ENCODE assay signal across 8 cellular contexts in the genomic region with DNA sequence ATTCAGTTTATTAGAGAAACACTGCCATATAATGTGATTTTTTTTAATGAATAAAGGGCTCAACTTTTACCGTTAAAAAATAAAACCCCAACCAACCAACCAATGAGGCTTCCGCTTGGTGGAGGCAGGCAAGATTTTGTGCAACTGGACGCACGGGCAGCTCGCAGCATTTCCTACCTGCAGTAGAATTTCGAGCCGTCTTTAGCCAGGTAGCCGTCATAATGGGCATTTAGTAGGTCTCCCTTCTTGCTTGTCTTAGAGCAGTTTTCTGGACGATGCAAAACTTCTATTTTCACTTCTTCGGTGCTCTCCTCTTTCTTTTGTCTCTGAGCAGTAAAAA. TPM values are rescaled to one million over a fixed set of nuclear protein-coding genes. Genes with fewer than 3 reads are reported as not detected.
DNase-seq lines count a peak whose midpoint lies in the region; ATAC-seq and TF ChIP-seq lines count a peak whose summit lies in the region.

No MANE protein-coding gene starts in this region.

- H3K9me3 Mint-ChIP-seq in CD8-positive, alpha-beta T cell = no peaks in the 10 kb centered on the region
- no peaks in the 10 kb centered on the region for H3K9me3 Mint-ChIP-seq in progenitor cell of endocrine pancreas (ENCODE audit: low read depth)

- no peak for TF ChIP-seq CTCF in CD8-positive, alpha-beta T cell (IDR thresholded peaks at IDR 0.05)
- TF ChIP-seq CTCF in progenitor cell of endocrine pancreas (IDR thresholded peaks at IDR 0.05; ENCODE audit: unreplicated experiment) = no peak

- DNase-seq in CD8-positive, alpha-beta T cell = peak in 1 of 7 experiments; percentile 1
- DNase-seq in SJSA1 (ENCODE audit: low read depth in 1 of 2, low spot score in 2 of 2) = no peak
- peak; percentile 13 for DNase-seq in fibroblast of gingiva (ENCODE audit: low read depth)
- no peak for DNase-seq in progenitor cell of endocrine pancreas (ENCODE audit: low spot score, unreplicated experiment)
- no peak for DNase-seq in iPS-NIHi7 (ENCODE audit: extremely low spot score)
- DNase-seq in retina = no peak

- no peaks in the 10 kb centered on the region for H3K27me3 Mint-ChIP-seq in CD8-positive, alpha-beta T cell (ENCODE audit: low read depth)
- no peaks in the 10 kb centered on the region for H3K27me3 Mint-ChIP-seq in progenitor cell of endocrine pancreas

- peak overlapping the region; percentile 99 for H3K27ac Mint-ChIP-seq in CD8-positive, alpha-beta T cell
- peak overlapping the region; percentile 99 for H3K27ac Mint-ChIP-seq in progenitor cell of endocrine pancreas

- H3K4me1 Mint-ChIP-seq in CD8-positive, alpha-beta T cell (ENCODE audit: low read depth) = peaks cover 48% of the 10 kb centered on the region
- H3K4me1 Mint-ChIP-seq in progenitor cell of endocrine pancreas (ENCODE audit: low read depth) = peaks cover 19% of the 10 kb centered on the region

- peak overlapping the region; percentile 88 for H3K4me3 ChIP-seq in CD8-positive, alpha-beta T cell (ENCODE audit: low read depth, low read length)
- peak overlapping the region; percentile 51 for H3K4me3 ChIP-seq in SJSA1

- no peaks in the 10 kb centered on the region for H3K9me3 ChIP-seq in CD8-positive, alpha-beta T cell (ENCODE audit: low read length)
- H3K9me3 ChIP-seq in SJSA1 (replicated peaks) = no peaks in the 10 kb centered on the region

- intact Hi-C loops in CD8-positive, alpha-beta T cell (cut with DNase I, micrococcal nuclease) = loop anchor here (1.0 to 10.0 kb wide), 5 partner anchors 27 to 1527 kb away; a partner anchor contains a TSS

- CTCF ChIA-PET in CD8-positive, alpha-beta T cell (lab: Charles Lee) = no interaction called here

- peak; percentile 1 for ATAC-seq in CD8-positive, alpha-beta T cell
- peak; percentile 3 for ATAC-seq in GM21528 (IDR thresholded peaks at IDR 0.05; ENCODE audit: low FRiP score, unreplicated experiment)
- ATAC-seq in GM18868 (IDR thresholded peaks at IDR 0.05; ENCODE audit: unreplicated experiment) = no peak

- POLR2A ChIA-PET in CD8-positive, alpha-beta T cell (lab: Charles Lee) = interaction anchor here (3.4 kb wide), 1 partner anchor 28 kb away, joined by 32 read pairs; a partner anchor contains a TSS

- peak overlapping the region; percentile 98 for H3K4me3 Mint-ChIP-seq in CD8-positive, alpha-beta T cell
- peak overlapping the region; percentile 88 for H3K4me3 Mint-ChIP-seq in progenitor cell of endocrine pancreas (ENCODE audit: low read depth)

- H3K36me3 ChIP-seq in CD8-positive, alpha-beta T cell (ENCODE audit: insufficient read depth, low read length) = no peaks in the 10 kb centered on the region
- H3K36me3 ChIP-seq in SJSA1 = no peaks in the 10 kb centered on the region

- H3K4me1 ChIP-seq in CD8-positive, alpha-beta T cell (ENCODE audit: insufficient read depth, low read length) = peaks cover 39% of the 10 kb centered on the region
- peaks cover 7% of the 10 kb centered on the region; the same call in 1 of the 2 replicates for H3K4me1 ChIP-seq in SJSA1 (replicated peaks)

- H3K36me3 Mint-ChIP-seq in CD8-positive, alpha-beta T cell = peaks cover 9% of the 10 kb centered on the region
- no peaks in the 10 kb centered on the region for H3K36me3 Mint-ChIP-seq in progenitor cell of endocrine pancreas (ENCODE audit: insufficient read depth)

- peak overlapping the region; percentile 93 for H3K27ac ChIP-seq in CD8-positive, alpha-beta T cell (ENCODE audit: low read depth, low read length)
- peak overlapping the region; percentile 66 for H3K27ac ChIP-seq in SJSA1

- H3K27me3 ChIP-seq in CD8-positive, alpha-beta T cell (ENCODE audit: insufficient read depth, low read length) = no peaks in the 10 kb centered on the region
- H3K27me3 ChIP-seq in SJSA1 (replicated peaks) = no peaks in the 10 kb centered on the region

RNA-seq across cellular contexts. Expression of a gene that starts 0.3 kb away (rescaled TPM):
- under 1 TPM; 0.69 to 0.79 TPM for total RNA-seq in CD8-positive, alpha-beta T cell
- total RNA-seq in SJSA1 (2014; rRNA removed; shearing (Covaris generic)) = 28.2 and 70.7 TPM in 2 replicates
- total RNA-seq in progenitor cell of endocrine pancreas = 14.0 and 15.8 TPM in 2 replicates

RNA-seq across cellular contexts. Expression of a gene that starts 2.2 kb away (rescaled TPM):
- total RNA-seq in CD8-positive, alpha-beta T cell = 10 to 100 TPM; 27.6 to 29.3 TPM
- total RNA-seq in SJSA1 (2014; rRNA removed; shearing (Covaris generic)) = 5.7 and 20.8 TPM in 2 replicates
- total RNA-seq in progenitor cell of endocrine pancreas = 28.2 and 31.0 TPM in 2 replicates

RNA-seq across cellular contexts. Expression of a gene that starts 26.9 kb away (rescaled TPM):
- 1 to 10 TPM; 2.9 to 5.3 TPM for total RNA-seq in CD8-positive, alpha-beta T cell
- 0.03 and 0.08 TPM in 2 replicates for total RNA-seq in SJSA1 (2014; rRNA removed; shearing (Covaris generic))
- total RNA-seq in progenitor cell of endocrine pancreas = 7.7 and 9.2 TPM in 2 replicates

RNA-seq across cellular contexts. Expression of a gene that starts 27.1 kb away (rescaled TPM):
- total RNA-seq in CD8-positive, alpha-beta T cell = 100 to 1,000 TPM; 116 to 127 TPM
- 54.0 and 80.1 TPM in 2 replicates for total RNA-seq in SJSA1 (2014; rRNA removed; shearing (Covaris generic))
- 92.1 and 97.6 TPM in 2 replicates for total RNA-seq in progenitor cell of endocrine pancreas
